In the genomic region with DNA sequence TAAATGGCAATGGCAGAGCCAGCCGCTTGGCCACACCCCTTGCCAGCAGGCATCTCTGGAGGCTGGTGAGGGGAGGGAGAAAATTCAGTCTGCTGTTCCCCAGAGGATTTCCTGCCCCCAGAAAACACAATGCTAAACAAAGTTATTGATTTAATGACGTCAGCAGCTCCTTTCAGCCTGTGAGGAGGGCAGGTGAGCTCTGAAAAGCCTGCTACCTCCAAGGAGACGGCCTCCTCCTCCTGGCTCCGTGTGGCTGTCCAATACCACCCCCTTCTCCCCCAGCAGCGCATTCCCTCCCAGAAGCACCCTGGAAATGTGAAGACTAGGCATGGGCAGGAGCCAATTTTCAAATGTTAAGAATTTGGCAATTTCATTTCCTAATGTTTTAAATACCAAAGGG, we compare ENCODE assay signal across 10 cellular contexts.
DNase-seq lines count a peak whose midpoint lies in the region; ATAC-seq and TF ChIP-seq lines count a peak whose summit lies in the region.
"Had no signal": no experiment of that assay in that cellular context is flagged by ENCODE, and none has a peak within 500 bp of the region (broad histone marks: within the 10 kb centered on the region; RNA-seq: fewer than 3 reads in every experiment).

No MANE protein-coding gene starts in this region.

- H3K4me3 ChIP-seq in HUES48 (ENCODE audit: low read depth, low read length) (no peak overlapping the region), fibroblast of the aortic adventitia (ENCODE audit: low read depth, low read length) (no peak overlapping the region)

- peaks cover 23% of the 10 kb centered on the region for H3K4me1 Mint-ChIP-seq in progenitor cell of endocrine pancreas (ENCODE audit: low read depth)
- peaks cover 15 to 26% of the 10 kb centered on the region in 2 donors for H3K4me1 Mint-ChIP-seq in effector memory CD8-positive, alpha-beta T cell (ENCODE audit: low read depth in 2 of 2)

- peak overlapping the region; percentile 18; the same call in 1 of the 2 replicates for H3K9ac ChIP-seq in HUES48 (ENCODE audit: low read depth, low read length)

- H3K36me3 Mint-ChIP-seq in progenitor cell of endocrine pancreas (ENCODE audit: insufficient read depth) = no peaks in the 10 kb centered on the region
- no peaks in the 10 kb centered on the region for H3K36me3 Mint-ChIP-seq in effector memory CD8-positive, alpha-beta T cell (ENCODE audit: insufficient read depth)

- no peak for ATAC-seq in GM19328 (IDR thresholded peaks at IDR 0.05; ENCODE audit: unreplicated experiment)
- no peak for ATAC-seq in effector memory CD8-positive, alpha-beta T cell (replicated peaks)
- no peak for ATAC-seq in HG02938 (IDR thresholded peaks at IDR 0.05; ENCODE audit: unreplicated experiment)

- no peak for TF ChIP-seq CTCF in fibroblast of the aortic adventitia (IDR thresholded peaks at IDR 0.05; ENCODE audit: insufficient read depth, low read length)
- no peak for TF ChIP-seq CTCF in progenitor cell of endocrine pancreas (IDR thresholded peaks at IDR 0.05; ENCODE audit: unreplicated experiment)

- H3K27ac Mint-ChIP-seq in progenitor cell of endocrine pancreas = peak overlapping the region; percentile 97
- H3K27ac Mint-ChIP-seq in effector memory CD8-positive, alpha-beta T cell = no peak overlapping the region

- H3K9me3 Mint-ChIP-seq in progenitor cell of endocrine pancreas (ENCODE audit: low read depth) = no peaks in the 10 kb centered on the region
- no peaks in the 10 kb centered on the region for H3K9me3 Mint-ChIP-seq in effector memory CD8-positive, alpha-beta T cell

- H3K27me3 Mint-ChIP-seq in progenitor cell of endocrine pancreas = no peaks in the 10 kb centered on the region
- H3K27me3 Mint-ChIP-seq in effector memory CD8-positive, alpha-beta T cell = no peaks in the 10 kb centered on the region

- H3K27me3 ChIP-seq in HUES48 (ENCODE audit: control insufficient read depth, insufficient read depth, low read length) = no peaks in the 10 kb centered on the region

- H3K4me3 Mint-ChIP-seq in progenitor cell of endocrine pancreas (ENCODE audit: low read depth) = peak overlapping the region; percentile 24
- H3K4me3 Mint-ChIP-seq in effector memory CD8-positive, alpha-beta T cell = no peak overlapping the region

- H3K27ac ChIP-seq in HUES48 (ENCODE audit: low read depth, low read length) = peak overlapping the region; percentile 73

- peaks cover 38% of the 10 kb centered on the region for H3K4me1 ChIP-seq in HUES48 (ENCODE audit: control insufficient read depth, insufficient read depth, low read length)

- DNase-seq in NCI-H345 treated with DMSO at 0.1 percent for 48 hours (lab: John Stamatoyannopoulos, UW; ENCODE audit: unreplicated experiment) (peak; percentile 90), fibroblast of the aortic adventitia (ENCODE audit: low read depth) (peak; percentile 22), progenitor cell of endocrine pancreas (ENCODE audit: low spot score, unreplicated experiment) (peak; percentile 17), inferior parietal cortex (ENCODE audit: extremely low spot score) (no peak)
- no peak for DNase-seq in effector memory CD8-positive, alpha-beta T cell
- DNase-seq: MM.1S, T-helper 2 cell had no signal

- no peaks in the 10 kb centered on the region for H3K9me3 ChIP-seq in HUES48 (ENCODE audit: control insufficient read depth, insufficient read depth, low read length)

- H3K36me3 ChIP-seq in HUES48 (ENCODE audit: control insufficient read depth, insufficient read depth, low read length) = no peaks in the 10 kb centered on the region

Comparison
In these comparisons a context has a peak if more than half of its experiments do, and no peak if none do; other contexts are left out.
1. DNase-seq: peak in NCI-H345 treated with DMSO at 0.1 percent for 48 hours (single experiment), fibroblast of the aortic adventitia (single experiment) and progenitor cell of endocrine pancreas (single experiment); none in inferior parietal cortex (single experiment) and effector memory CD8-positive, alpha-beta T cell (0 of 3).